In the genomic region with DNA sequence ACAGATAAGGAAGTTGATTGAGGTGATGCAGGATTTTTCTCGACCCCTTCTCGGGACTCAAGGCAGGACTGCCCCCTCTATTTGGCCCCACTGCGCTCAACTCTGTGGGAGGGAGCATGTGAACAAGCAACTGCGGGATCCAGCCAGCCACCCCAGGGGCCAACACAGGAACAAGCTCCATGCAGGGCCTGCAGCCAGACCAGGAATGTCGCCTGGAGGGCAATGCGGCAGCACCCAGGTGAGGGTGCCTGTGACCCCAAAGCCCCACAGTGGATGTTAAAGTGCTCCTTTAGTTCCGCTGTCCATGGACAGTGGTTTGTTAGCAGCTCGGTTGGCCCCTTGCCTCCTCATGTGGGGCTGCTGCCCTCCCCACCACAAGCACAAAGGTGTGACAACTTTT, we compare ENCODE assay signal across 7 cellular contexts. TPM values are rescaled to one million over a fixed set of nuclear protein-coding genes. Genes with fewer than 3 reads are reported as not detected.
"Had no signal": no experiment of that assay in that cellular context is flagged by ENCODE, and none has a peak within 500 bp of the region (broad histone marks: within the 10 kb centered on the region; RNA-seq: fewer than 3 reads in every experiment).

No MANE protein-coding gene starts in this region.

- H3K27ac ChIP-seq: HL-60 had no signal

- H3K27ac Mint-ChIP-seq: IgD-negative memory B cell had no signal

- DNase-seq: IMR-90 had no signal

- H3K4me3 ChIP-seq: K562 had no signal

- H3K9me3 Mint-ChIP-seq: IgD-negative memory B cell had no signal

- H3K4me1 Mint-ChIP-seq: IgD-negative memory B cell had no signal

- H3K4me3 Mint-ChIP-seq: IgD-negative memory B cell had no signal

- H3K36me3 Mint-ChIP-seq: IgD-negative memory B cell had no signal

RNA-seq across cellular contexts. Expression of gene HRH4, which starts 57.1 kb away (rescaled TPM):
- total RNA-seq: HepG2, HT-29, HT1080, IMR-90, K562 had no signal
- polyA plus RNA-seq: HepG2, IgD-negative memory B cell, IMR-90, K562 had no signal
